8 cellular contexts compared by ENCODE assay signal in genomic region chr4:76781698-76782595, GRCh38.
DNase-seq lines count a peak whose midpoint lies in the region; ATAC-seq and TF ChIP-seq lines count a peak whose summit lies in the region.

No MANE protein-coding gene starts in this region.

- DNase-seq in AG04450 (ENCODE audit: low read depth, low spot score) (peak; percentile 91), NCI-H226 (peak; percentile 29), fibroblast of pulmonary artery (ENCODE audit: low read depth) (peak; percentile 88), NCI-H526 treated with DMSO at 0.1 percent for 48 hours (lab: John Stamatoyannopoulos, UW) (no peak), dermis blood vessel endothelial cell (no peak)
- no peak for DNase-seq in effector CD8-positive, alpha-beta T cell (lab: John Stamatoyannopoulos, UW)
- no peak for DNase-seq in activated T-cell treated with anti-CD3 and anti-CD28 coated beads, Interleukin-2, amount 50 U/mL, for 24 hours

- no peaks in the 10 kb centered on the region for H3K4me1 Mint-ChIP-seq in activated T-cell treated with anti-CD3 and anti-CD28 coated beads, Interleukin-2, amount 50 U/mL, for 24 hours (ENCODE audit: low read depth)

- peak overlapping the region; percentile 82 for H3K27ac ChIP-seq in AG04450 (ENCODE audit: low read depth, low read length)

- TF ChIP-seq CTCF in AG04450 (IDR thresholded peaks at IDR 0.05; ENCODE audit: low read depth, low read length) (no peak), fibroblast of pulmonary artery (IDR thresholded peaks at IDR 0.05; ENCODE audit: low read length, missing control alignments) (no peak)

- H3K9me3 ChIP-seq in AG04450 (ENCODE audit: control insufficient read depth, insufficient read depth, low read length) = peaks cover 6% of the 10 kb centered on the region

- H3K4me3 Mint-ChIP-seq in activated T-cell treated with anti-CD3 and anti-CD28 coated beads, Interleukin-2, amount 50 U/mL, for 24 hours = no peak overlapping the region

- H3K27me3 ChIP-seq in AG04450 (ENCODE audit: control insufficient read depth, insufficient read depth, low read length) = no peaks in the 10 kb centered on the region

- POLR2A ChIA-PET in AG04450 (lab: Yijun Ruan, JAX) = interaction anchor here (0.6 to 2.6 kb wide), 5 partner anchors 24 to 1764 kb away, joined by 3 to 12 read pairs (median 3); partner anchors contain the start of gene SEPTIN11

- no peak overlapping the region; the same call in 1 of the 2 replicates for H3K4me3 ChIP-seq in AG04450 (ENCODE audit: low read depth, low read length)
- H3K4me3 ChIP-seq in fibroblast of pulmonary artery (replicated peaks; ENCODE audit: low read depth, low read length) = peak overlapping the region; percentile 36

- no peak overlapping the region for H3K27ac Mint-ChIP-seq in activated T-cell treated with anti-CD3 and anti-CD28 coated beads, Interleukin-2, amount 50 U/mL, for 24 hours

- peaks cover 17% of the 10 kb centered on the region for H3K27me3 Mint-ChIP-seq in activated T-cell treated with anti-CD3 and anti-CD28 coated beads, Interleukin-2, amount 50 U/mL, for 24 hours

- H3K36me3 Mint-ChIP-seq in activated T-cell treated with anti-CD3 and anti-CD28 coated beads, Interleukin-2, amount 50 U/mL, for 24 hours (ENCODE audit: low read depth) = no peaks in the 10 kb centered on the region

- CTCF ChIA-PET in AG04450 (lab: Charles Lee) = interaction anchor here (0.9 kb wide), 1 partner anchor 24 kb away, joined by 5 read pairs; no protein-coding TSS in a partner anchor

- no peaks in the 10 kb centered on the region for H3K9me3 Mint-ChIP-seq in activated T-cell treated with anti-CD3 and anti-CD28 coated beads, Interleukin-2, amount 50 U/mL, for 24 hours

- peak; percentile 57 for ATAC-seq in GM21360 (IDR thresholded peaks at IDR 0.05; ENCODE audit: unreplicated experiment)

Comparison
In these comparisons a context has a peak if more than half of its experiments do, and no peak if none do; other contexts are left out.
1. DNase-seq: peak in AG04450 (single experiment), NCI-H226 (single experiment) and fibroblast of pulmonary artery (single experiment); none in NCI-H526 treated with DMSO at 0.1 percent for 48 hours (single experiment), dermis blood vessel endothelial cell (single experiment), effector CD8-positive, alpha-beta T cell (single experiment) and activated T-cell treated with anti-CD3 and anti-CD28 coated beads, Interleukin-2, amount 50 U/mL, for 24 hours (single experiment).